Comparison of ENCODE assay signal across 8 cellular contexts in the genomic region with DNA sequence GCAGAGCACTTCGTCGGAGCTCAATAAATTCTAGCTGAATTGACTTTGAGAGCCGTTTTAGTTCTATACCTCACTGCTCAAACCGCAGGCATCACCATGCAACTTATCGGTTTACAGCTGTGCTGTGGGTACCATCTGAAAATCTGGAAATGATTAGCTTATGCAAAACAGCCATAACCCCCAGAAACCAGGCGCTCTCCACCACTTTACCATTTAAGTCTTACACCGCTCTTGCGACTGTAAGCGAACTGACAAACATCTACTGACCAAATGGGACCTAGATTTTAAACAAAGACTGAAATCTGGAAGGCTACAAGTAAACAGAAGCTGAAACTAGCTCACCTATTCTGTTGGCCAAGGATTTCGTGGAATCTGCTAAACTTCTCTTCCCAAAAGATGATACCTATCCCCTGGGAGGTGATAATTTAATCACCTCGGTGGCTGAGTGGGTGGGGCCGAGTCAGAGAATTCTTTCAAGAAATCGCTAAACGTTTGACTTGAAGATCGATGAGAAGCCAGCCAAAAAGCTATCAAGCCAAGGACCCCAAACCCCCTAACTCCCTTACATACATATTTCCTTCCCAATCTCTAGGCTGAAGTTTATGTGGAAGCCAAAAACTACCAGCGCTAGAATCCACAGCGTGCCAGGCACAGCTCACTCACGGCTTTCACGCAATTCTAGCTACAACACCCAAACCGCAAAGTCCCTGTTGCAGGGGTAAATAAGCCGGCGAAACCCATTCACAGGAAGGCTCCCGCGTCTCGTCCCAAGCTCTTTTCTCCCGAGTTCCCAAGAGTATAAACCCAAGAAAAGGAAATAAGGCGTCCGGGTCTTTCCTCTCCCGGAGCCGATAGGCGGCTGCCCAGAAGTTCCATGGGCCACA. TPM values are rescaled to one million over a fixed set of nuclear protein-coding genes. Genes with fewer than 3 reads are reported as not detected.
DNase-seq lines count a peak whose midpoint lies in the region; ATAC-seq and TF ChIP-seq lines count a peak whose summit lies in the region.

No MANE protein-coding gene starts in this region.

- no peak for TF ChIP-seq CTCF in AG09309 (IDR thresholded peaks at IDR 0.05; ENCODE audit: control insufficient read depth, insufficient read depth, low read depth, low read length, missing control alignments)
- TF ChIP-seq CTCF in esophagus muscularis mucosa (IDR thresholded peaks at IDR 0.05) = no peak
- TF ChIP-seq CTCF in parathyroid adenoma (IDR thresholded peaks at IDR 0.05) = no peak

- intact Hi-C loops in esophagus muscularis mucosa (cut with DNase I) = loop anchor here (5.0 to 10.0 kb wide), 2 partner anchors 99 to 311 kb away; a partner anchor contains a TSS

- peaks cover 16% of the 10 kb centered on the region for H3K79me2 ChIP-seq in parathyroid adenoma

- peak; percentile 61 for ATAC-seq in GM18861 (IDR thresholded peaks at IDR 0.05; ENCODE audit: unreplicated experiment)
- ATAC-seq in HG03045 (IDR thresholded peaks at IDR 0.05; ENCODE audit: unreplicated experiment) = peak; percentile 47

- 10% methylated on average over 26 of the region's 31 CpGs for WGBS in esophagus muscularis mucosa

- H3K36me3 ChIP-seq in esophagus muscularis mucosa (no peaks in the 10 kb centered on the region), parathyroid adenoma (ENCODE audit: control insufficient read depth, insufficient read depth, low read length) (no peaks in the 10 kb centered on the region)

- H3K27me3 ChIP-seq in esophagus muscularis mucosa = no peaks in the 10 kb centered on the region
- no peaks in the 10 kb centered on the region for H3K27me3 ChIP-seq in parathyroid adenoma (ENCODE audit: control insufficient read depth, insufficient read depth, low read length)

- no peak for DNase-seq in AG09309 (ENCODE audit: low read depth)
- peak; percentile 21 for DNase-seq in SW480 (ENCODE audit: low spot score)
- DNase-seq in esophagus muscularis mucosa (ENCODE audit: extremely low spot score) = no peak
- no peak for DNase-seq in kidney glomerular epithelial cell (lab: John Stamatoyannopoulos, UW)
- DNase-seq in NCI-H2081 treated with DMSO at 0.1 percent for 48 hours (lab: John Stamatoyannopoulos, UW) = no peak

- no peak for TF ChIP-seq EP300 in esophagus muscularis mucosa (IDR thresholded peaks at IDR 0.05)

- H3K4me2 ChIP-seq in parathyroid adenoma (ENCODE audit: low read length) = peak overlapping the region; percentile 94

- no peaks in the 10 kb centered on the region for H3K9me3 ChIP-seq in esophagus muscularis mucosa
- no peaks in the 10 kb centered on the region for H3K9me3 ChIP-seq in parathyroid adenoma (ENCODE audit: control insufficient read depth, low read length)

- H3K27ac ChIP-seq in esophagus muscularis mucosa (replicated peaks in 1 of 4) (peak overlapping the region; percentile 90 to 95 (median 93)), parathyroid adenoma (peak overlapping the region; percentile 90)

- no peak for TF ChIP-seq POLR2A in esophagus muscularis mucosa (IDR thresholded peaks at IDR 0.05; ENCODE audit: low read depth)

- H3K4me1 ChIP-seq in esophagus muscularis mucosa = peaks cover 10 to 51% (median 43%) of the 10 kb centered on the region in 4 donors
- H3K4me1 ChIP-seq in parathyroid adenoma = no peaks in the 10 kb centered on the region

- H3K4me3 ChIP-seq in AG09309 (ENCODE audit: control insufficient read depth, low read depth, low read length) (peak overlapping the region; percentile 82), esophagus muscularis mucosa (peak overlapping the region; percentile 76 to 91 (median 84)), parathyroid adenoma (ENCODE audit: low read depth, low read length) (peak overlapping the region; percentile 77)

- H3K9ac ChIP-seq in parathyroid adenoma = peak overlapping the region; percentile 53

- H2AFZ ChIP-seq in parathyroid adenoma = peak overlapping the region; percentile 85

RNA-seq across cellular contexts. Expression of a gene that starts 0.6 kb away (rescaled TPM):
- total RNA-seq in esophagus muscularis mucosa = 10 to 100 TPM in 3 of 4 donors, 1 to 10 TPM in 1; 9.6 to 32.1 (median 18.1) TPM

RNA-seq across cellular contexts. Expression of a gene that starts 33.9 kb away (rescaled TPM):
- total RNA-seq in esophagus muscularis mucosa = 1 to 10 TPM in 1 of 4 donors, not detected in 3; 7.1 TPM

RNA-seq across cellular contexts. Expression of a gene that starts 45.0 kb away (rescaled TPM):
- 10 to 100 TPM; 28.7 to 39.1 (median 29.6) TPM for total RNA-seq in esophagus muscularis mucosa
